ENCODE assay signal across 28 cellular contexts in genomic region chr13:71773534-71773933, GRCh38.
"Had no signal": no experiment of that assay in that cellular context is flagged by ENCODE, and none has a peak within 500 bp of the region (broad histone marks: within the 10 kb centered on the region; RNA-seq: fewer than 3 reads in every experiment).

No MANE protein-coding gene starts in this region.

- H3K27me3 ChIP-seq: breast epithelium, gastroesophageal sphincter, left lung, ovary, upper lobe of left lung, vagina had no signal

- H3K27ac ChIP-seq: breast epithelium, gastroesophageal sphincter, left lung, lower lobe of right lung, ovary, prostate gland, skin epidermis, thoracic aorta, upper lobe of left lung, vagina had no signal

- H3K4me1 ChIP-seq: breast epithelium, gastroesophageal sphincter, left lung, lower lobe of right lung, prostate gland, upper lobe of left lung, vagina had no signal

- ATAC-seq: activated CD4-positive, alpha-beta T cell treated with anti-CD3 and anti-CD28 coated beads for 36 hours; activated CD8-positive, alpha-beta T cell treated with anti-CD3 and anti-CD28 coated beads, Interleukin-2, amount 10 ng/mL, durations not matched to agents 7 days and 5 days; activated naive CD4-positive, alpha-beta T cell treated with anti-CD3 and anti-CD28 coated beads, Interleukin-2, amount 50 U/mL, for 72 hours; activated T-cell treated with anti-CD3 and anti-CD28 coated beads, Interleukin-2, amount 50 U/mL, for 72 hours; gastroesophageal sphincter; left lung; lower lobe of right lung; sciatic nerve; stimulated activated effector memory CD8-positive, alpha-beta T cell treated with anti-CD3 and anti-CD28 coated beads, Interleukin-12 subunit alpha, Interleukin-12 subunit beta, amount 100 ng/mL, for 72 hours had no signal

- H3K9me3 ChIP-seq: breast epithelium, gastroesophageal sphincter, left lung, lower lobe of right lung, ovary, prostate gland, thoracic aorta, upper lobe of left lung, vagina had no signal

- DNase-seq: activated CD4-positive, alpha-beta T cell treated with anti-CD3 and anti-CD28 coated beads for 36 hours; activated CD4-positive, CD25-positive, alpha-beta regulatory T cell; activated CD8-positive, alpha-beta T cell treated with anti-CD3 and anti-CD28 coated beads, Interleukin-2, amount 10 ng/mL, durations not matched to agents 7 days and 5 days; activated naive CD4-positive, alpha-beta T cell; activated T-cell treated with anti-CD3 and anti-CD28 coated beads for 4 hours; activated T-cell treated with anti-CD3 and anti-CD28 coated beads, Interleukin-2, amount 50 U/mL, for 72 hours; central memory CD4-positive, alpha-beta T cell; effector CD4-positive, alpha-beta T cell; erythroblast; hypothalamus; kidney glomerular epithelial cell; left lung; lower lobe of right lung; mesenchymal stem cell; nephron progenitor cell; ovary; retina; stimulated activated CD4-positive, alpha-beta T cell treated with anti-CD3 and anti-CD28 coated beads, Interleukin-4, amount 100 ng/mL, for 24 hours; upper lobe of left lung had no signal

- H3K36me3 ChIP-seq: breast epithelium, gastroesophageal sphincter, left lung, lower lobe of right lung, ovary, prostate gland, thoracic aorta, upper lobe of left lung, vagina had no signal

- H3K4me3 ChIP-seq: breast epithelium, gastroesophageal sphincter, left lung, lower lobe of right lung, ovary, prostate gland, skin epidermis, thoracic aorta, upper lobe of left lung, vagina had no signal
